In genomic region chr1:97834903-97835302, GRCh38 we compare ENCODE assay signal across 23 cellular contexts.
DNase-seq lines count a peak whose midpoint lies in the region; ATAC-seq, FAIRE-seq and TF ChIP-seq lines count a peak whose summit lies in the region.
"Had no signal": no experiment of that assay in that cellular context is flagged by ENCODE, and none has a peak within 500 bp of the region (broad histone marks: within the 10 kb centered on the region; RNA-seq: fewer than 3 reads in every experiment).

No MANE protein-coding gene starts in this region.

- ATAC-seq in HG02973 (IDR thresholded peaks at IDR 0.05; ENCODE audit: unreplicated experiment) (no peak), Right ventricle myocardium inferior (no peak)
- ATAC-seq: HepG2 had no signal

- peak; percentile 93 for FAIRE-seq in D721Med (lab: Jason Lieb, UNC)
- FAIRE-seq: A204.1, HepG2 had no signal

- no peak overlapping the region for H3K4me3 ChIP-seq in choroid plexus epithelial cell (ENCODE audit: low read depth, low read length)
- H3K4me3 ChIP-seq: GM23248 had no signal

- TF ChIP-seq CTCF in D721Med (IDR thresholded peaks at IDR 0.05; ENCODE audit: insufficient read depth, missing control alignments) (no peak), choroid plexus epithelial cell (conservative IDR thresholded peaks at IDR 0.05; ENCODE audit: low read depth, low read length) (no peak)

- intact Hi-C loops in Right ventricle myocardium inferior (cut with DNase I) = no loop called here

- DNase-seq in D721Med (ENCODE audit: insufficient read length, low spot score) (no peak), NCI-H1436 (lab: John Stamatoyannopoulos, UW) (peak; percentile 20), RPMI7951 (ENCODE audit: low read depth) (peak; percentile 5), choroid plexus epithelial cell (ENCODE audit: low read depth) (peak; percentile 5), Right ventricle myocardium inferior (ENCODE audit: missing footprints) (no peak)
- DNase-seq in activated CD8-positive, alpha-beta memory T cell treated with anti-CD3 and anti-CD28 coated beads for 24 hours = no peak
- DNase-seq: Calu3; CD8-positive, alpha-beta memory T cell; DMS53; GM23248; H9; HFFc6; KG1; NCI-H1048; NCI-H1694 treated with DMSO at 0.1 percent for 48 hours; NCI-H2081 treated with DMSO at 0.1 percent for 48 hours; NCI-H446 treated with DMSO at 0.1 percent for 48 hours; NCI-H526 treated with DMSO at 0.1 percent for 48 hours; NK-92 treated with Interleukin-12 subunit alpha and Interleukin-12 subunit beta, amount 100 ng/mL, for 24 hours; T1000 had no signal

Comparison
In these comparisons a context has a peak if more than half of its experiments do, and no peak if none do; other contexts are left out.
1. DNase-seq: peak in NCI-H1436 (single experiment), RPMI7951 (single experiment) and choroid plexus epithelial cell (single experiment); none in D721Med (single experiment), activated CD8-positive, alpha-beta memory T cell treated with anti-CD3 and anti-CD28 coated beads for 24 hours (single experiment) and Right ventricle myocardium inferior (single experiment).